In genomic region chr14:74949211-74949610, GRCh38 we compare ENCODE assay signal across 14 cellular contexts. TPM values are rescaled to one million over a fixed set of nuclear protein-coding genes. Genes with fewer than 3 reads are reported as not detected.
"Had no signal": no experiment of that assay in that cellular context is flagged by ENCODE, and none has a peak within 500 bp of the region (broad histone marks: within the 10 kb centered on the region; RNA-seq: fewer than 3 reads in every experiment).

No MANE protein-coding gene starts in this region.

- H3K4me3 Mint-ChIP-seq: dendritic cell treated with granulocyte-macrophage colony-stimulating factor and Interleukin-4, amounts not matched to agents 40 ng/mL and 50 ng/mL, for 4 days; mesothelial cell of epicardium; natural killer cell treated with Interleukin-12 subunit alpha and Interleukin-12 subunit beta and Interleukin-15 and Interleukin-18, amount 100 ng/mL, for 72 hours; type B pancreatic cell had no signal

- H3K9me3 Mint-ChIP-seq: dendritic cell treated with granulocyte-macrophage colony-stimulating factor and Interleukin-4, amounts not matched to agents 40 ng/mL and 50 ng/mL, for 4 days; mesothelial cell of epicardium; natural killer cell treated with Interleukin-12 subunit alpha and Interleukin-12 subunit beta and Interleukin-15 and Interleukin-18, amount 100 ng/mL, for 72 hours; type B pancreatic cell had no signal

- DNase-seq: foreskin melanocyte; head of caudate nucleus; hippocampal formation; kidney glomerular epithelial cell; small intestine; stimulated activated CD4-positive, alpha-beta T cell treated with anti-CD3 and anti-CD28 coated beads, Interleukin-12 subunit alpha, Interleukin-12 subunit beta, amount 100 ng/mL, for 4 hours; stimulated activated naive CD4-positive, alpha-beta T cell; stomach; substantia nigra had no signal

- H3K36me3 Mint-ChIP-seq: natural killer cell treated with Interleukin-12 subunit alpha and Interleukin-12 subunit beta and Interleukin-15 and Interleukin-18, amount 100 ng/mL, for 72 hours had no signal

- H3K27me3 Mint-ChIP-seq: type B pancreatic cell had no signal

- H3K27ac Mint-ChIP-seq: dendritic cell treated with granulocyte-macrophage colony-stimulating factor and Interleukin-4, amounts not matched to agents 40 ng/mL and 50 ng/mL, for 4 days; natural killer cell treated with Interleukin-12 subunit alpha and Interleukin-12 subunit beta and Interleukin-15 and Interleukin-18, amount 100 ng/mL, for 72 hours had no signal

- H3K27ac ChIP-seq: thoracic aorta had no signal

- H3K36me3 ChIP-seq: stomach, thoracic aorta had no signal

- H3K4me3 ChIP-seq: stomach, thoracic aorta had no signal

- H3K9me3 ChIP-seq: stomach, thoracic aorta had no signal

- ATAC-seq: natural killer cell treated with Interleukin-12 subunit alpha and Interleukin-12 subunit beta and Interleukin-15 and Interleukin-18, amount 100 ng/mL, for 72 hours had no signal

RNA-seq across cellular contexts. Expression of gene PGF, which starts 6.2 kb away (rescaled TPM):
- total RNA-seq: natural killer cell treated with Interleukin-12 subunit alpha and Interleukin-12 subunit beta and Interleukin-15 and Interleukin-18, amount 100 ng/mL, for 72 hours had no signal
